In genomic region chr12:2813214-2813554, GRCh38 we compare ENCODE assay signal across 8 cellular contexts. TPM values are rescaled to one million over a fixed set of nuclear protein-coding genes. Genes with fewer than 3 reads are reported as not detected.
A peak's percentile ranks its signal among the peaks of the same experiment; 100 is the strongest.
DNase-seq lines count a peak whose midpoint lies in the region; ATAC-seq and TF ChIP-seq lines count a peak whose summit lies in the region.

No MANE protein-coding gene starts in this region.

- H2BK120ac ChIP-seq in mesenchymal stem cell (ENCODE audit: low read depth, low read length): peak overlapping the region; percentile 85

- H2BK5ac ChIP-seq in mesenchymal stem cell (ENCODE audit: low read depth, low read length, poor library complexity, severe bottlenecking): no peak overlapping the region

- peak overlapping the region in 1 of 2 experiments; percentile 83 for H3K18ac ChIP-seq in mesenchymal stem cell (ENCODE audit: low read depth in 1 of 2, low read length in 2 of 2)

- H3K27me3 Mint-ChIP-seq in activated naive CD4-positive, alpha-beta T cell treated with anti-CD3 and anti-CD28 coated beads, Interleukin-2, amount 10 ng/mL, durations not matched to agents 7 days and 5 days: peaks cover 4% of the 10 kb centered on the region
- peaks cover 11% of the 10 kb centered on the region for H3K27me3 Mint-ChIP-seq in brain

- H3K27ac ChIP-seq in mesenchymal stem cell (ENCODE audit: low read length, poor library complexity, severe bottlenecking): peak overlapping the region; percentile 99
- H3K27ac ChIP-seq in uterus: peak overlapping the region; percentile 85 to 92

- no peak overlapping the region for H4K8ac ChIP-seq in mesenchymal stem cell (ENCODE audit: low read length)

- ATAC-seq in HG02588 (IDR thresholded peaks at IDR 0.05; ENCODE audit: unreplicated experiment): no peak

- TF ChIP-seq POLR2A in uterus (IDR thresholded peaks at IDR 0.05): no peak

- no peaks in the 10 kb centered on the region for H3K9me3 Mint-ChIP-seq in activated naive CD4-positive, alpha-beta T cell treated with anti-CD3 and anti-CD28 coated beads, Interleukin-2, amount 10 ng/mL, durations not matched to agents 7 days and 5 days
- H3K9me3 Mint-ChIP-seq in brain: peaks cover 0 to 5% (median 0%) of the 10 kb centered on the region in 5 experiments

- H3K4me1 Mint-ChIP-seq in activated naive CD4-positive, alpha-beta T cell treated with anti-CD3 and anti-CD28 coated beads, Interleukin-2, amount 10 ng/mL, durations not matched to agents 7 days and 5 days: peaks cover 29% of the 10 kb centered on the region
- peaks cover 30% of the 10 kb centered on the region for H3K4me1 Mint-ChIP-seq in brain

- H3K9me3 ChIP-seq in mesenchymal stem cell (ENCODE audit: control insufficient read depth, low read length): no peaks in the 10 kb centered on the region
- no peaks in the 10 kb centered on the region for H3K9me3 ChIP-seq in uterus

- CTCF ChIA-PET in activated naive CD4-positive, alpha-beta T cell treated with anti-CD3 and anti-CD28 coated beads, Interleukin-2, amount 10 ng/mL, durations not matched to agents 7 days and 5 days (lab: Charles Lee): interaction anchor here (0.6 to 3.4 kb wide), 7 partner anchors 17 to 529 kb away, joined by 3 to 21 read pairs (median 4); partner anchors contain the start of gene FKBP4

- peaks cover 9% of the 10 kb centered on the region for H3K36me3 Mint-ChIP-seq in activated naive CD4-positive, alpha-beta T cell treated with anti-CD3 and anti-CD28 coated beads, Interleukin-2, amount 10 ng/mL, durations not matched to agents 7 days and 5 days
- H3K36me3 Mint-ChIP-seq in brain: peaks cover 16% of the 10 kb centered on the region

- no peak overlapping the region for H2AFZ ChIP-seq in mesenchymal stem cell (ENCODE audit: low read depth, low read length)

- peak overlapping the region in 1 of 2 experiments; percentile 78 for H3K4ac ChIP-seq in mesenchymal stem cell (ENCODE audit: low read depth in 1 of 2, low read length in 2 of 2)

- H3K14ac ChIP-seq in mesenchymal stem cell (ENCODE audit: low read length in 2 of 2): no peak overlapping the region

- no peak overlapping the region for H3K23ac ChIP-seq in mesenchymal stem cell (ENCODE audit: low read length in 2 of 2)

- H3K4me1 ChIP-seq in mesenchymal stem cell (ENCODE audit: control insufficient read depth, insufficient read depth, low read depth, low read length): peaks cover 3% of the 10 kb centered on the region
- H3K4me1 ChIP-seq in uterus: peaks cover 5 to 12% of the 10 kb centered on the region in 2 donors

- peak overlapping the region; percentile 90 for H3K4me2 ChIP-seq in mesenchymal stem cell (ENCODE audit: low read length, poor library complexity, severe bottlenecking)

- H2BK15ac ChIP-seq in mesenchymal stem cell (ENCODE audit: low read depth, poor library complexity, severe bottlenecking): no peak overlapping the region

- H3K4me3 Mint-ChIP-seq in activated naive CD4-positive, alpha-beta T cell treated with anti-CD3 and anti-CD28 coated beads, Interleukin-2, amount 10 ng/mL, durations not matched to agents 7 days and 5 days: peak overlapping the region; percentile 98
- H3K4me3 Mint-ChIP-seq in brain: peak overlapping the region; percentile 100

- peaks cover 25% of the 10 kb centered on the region for H3K79me1 ChIP-seq in mesenchymal stem cell (replicated peaks; ENCODE audit: low read length, poor library complexity, severe bottlenecking)

- H3K4me3 ChIP-seq in mesenchymal stem cell (ENCODE audit: insufficient read depth in 1 of 2, low read depth in 1 of 2, low read length in 2 of 2) (peak overlapping the region; percentile 89 to 92), uterus (peak overlapping the region; percentile 69 to 79)

- H3K27me3 ChIP-seq in mesenchymal stem cell (ENCODE audit: control insufficient read depth in 1 of 2, insufficient read depth in 1 of 2, low read length in 2 of 2) (no peaks in the 10 kb centered on the region), uterus (no peaks in the 10 kb centered on the region)

- peak overlapping the region; percentile 27 for H4K91ac ChIP-seq in mesenchymal stem cell (ENCODE audit: low read length)

- no CpG with 5 or more reads among the region's 4 CpGs for WGBS in mesenchymal stem cell

- H3K27ac Mint-ChIP-seq in activated naive CD4-positive, alpha-beta T cell treated with anti-CD3 and anti-CD28 coated beads, Interleukin-2, amount 10 ng/mL, durations not matched to agents 7 days and 5 days: peak overlapping the region; percentile 95
- peak overlapping the region; percentile 100 for H3K27ac Mint-ChIP-seq in brain

- no peak for TF ChIP-seq CTCF in brain (conservative IDR thresholded peaks at IDR 0.05)
- TF ChIP-seq CTCF in uterus (IDR thresholded peaks at IDR 0.05): no peak

- H3K9ac ChIP-seq in mesenchymal stem cell (ENCODE audit: low read length): peak overlapping the region; percentile 94

- H3K36me3 ChIP-seq in mesenchymal stem cell (ENCODE audit: control insufficient read depth in 1 of 2, insufficient read depth in 2 of 2, low read depth in 1 of 2, low read length in 2 of 2) (peaks cover 16 to 17% of the 10 kb centered on the region in 2 experiments), uterus (no peaks in the 10 kb centered on the region)

- peak overlapping the region; percentile 51 for H2AK5ac ChIP-seq in mesenchymal stem cell (ENCODE audit: low read length, severe bottlenecking)

- no peak overlapping the region for H2BK12ac ChIP-seq in mesenchymal stem cell (ENCODE audit: low read length in 2 of 2)

- intact Hi-C loops in uterus (cut with DNase I; ENCODE audit: low total_unique reads): no loop called here

- DNase-seq in activated naive CD4-positive, alpha-beta T cell treated with anti-CD3 and anti-CD28 coated beads, Interleukin-2, amount 10 ng/mL, durations not matched to agents 7 days and 5 days: no peak
- DNase-seq in activated naive CD4-positive, alpha-beta T cell treated with Interleukin-2 at 50 U/mL for 16 hours: no peak
- no peak for DNase-seq in mesenchymal stem cell
- no peak for DNase-seq in uterus
- DNase-seq in NCI-H2196 treated with DMSO at 0.1 percent for 48 hours (lab: John Stamatoyannopoulos, UW; ENCODE audit: unreplicated experiment): no peak
- DNase-seq in RPMI8226: no peak

RNA-seq across cellular contexts. Expression of gene ITFG2, which starts 0.7 kb away (rescaled TPM):
- 22.2 TPM for polyA plus RNA-seq in brain (ENCODE audit: insufficient read depth, low read depth, low replicate concordance)
- polyA plus RNA-seq in mesenchymal stem cell (2013, experiment 1 of 2): 12.0 TPM
- 10.8 TPM for polyA plus RNA-seq in mesenchymal stem cell (2013, experiment 2 of 2)
- 10 to 100 TPM; 30.5 to 92.6 (median 35.0) TPM for total RNA-seq in uterus

RNA-seq across cellular contexts. Expression of gene FKBP4, which starts 18.4 kb away (rescaled TPM):
- 125 TPM for polyA plus RNA-seq in brain (ENCODE audit: insufficient read depth, low read depth, low replicate concordance)
- 33.6 TPM for polyA plus RNA-seq in mesenchymal stem cell (2013, experiment 1 of 2)
- 31.8 TPM for polyA plus RNA-seq in mesenchymal stem cell (2013, experiment 2 of 2)
- 10 to 100 TPM in 3 of 4 donors, 1 to 10 TPM in 1; 8.5 to 59.0 (median 36.7) TPM for total RNA-seq in uterus

RNA-seq across cellular contexts. Expression of gene NRIP2, which starts 21.7 kb away (rescaled TPM):
- 8.9 TPM for polyA plus RNA-seq in brain (ENCODE audit: insufficient read depth, low read depth, low replicate concordance)
- 0.06 TPM for polyA plus RNA-seq in mesenchymal stem cell (2013, experiment 1 of 2)
- polyA plus RNA-seq in mesenchymal stem cell (2013, experiment 2 of 2): 0.04 TPM
- 10 to 100 TPM in 1 of 4 donors, 1 to 10 TPM in 3; 2.4 to 10.5 (median 7.0) TPM for total RNA-seq in uterus

RNA-seq across cellular contexts. Expression of gene TEX52, which starts 43.7 kb away (rescaled TPM):
- not detected for polyA plus RNA-seq in brain (ENCODE audit: insufficient read depth, low read depth, low replicate concordance)
- polyA plus RNA-seq in mesenchymal stem cell (2013, experiment 1 of 2): not detected
- not detected for polyA plus RNA-seq in mesenchymal stem cell (2013, experiment 2 of 2)
- total RNA-seq in uterus: not detected
